Comparison of ENCODE assay signal across 8 cellular contexts in the genomic region with DNA sequence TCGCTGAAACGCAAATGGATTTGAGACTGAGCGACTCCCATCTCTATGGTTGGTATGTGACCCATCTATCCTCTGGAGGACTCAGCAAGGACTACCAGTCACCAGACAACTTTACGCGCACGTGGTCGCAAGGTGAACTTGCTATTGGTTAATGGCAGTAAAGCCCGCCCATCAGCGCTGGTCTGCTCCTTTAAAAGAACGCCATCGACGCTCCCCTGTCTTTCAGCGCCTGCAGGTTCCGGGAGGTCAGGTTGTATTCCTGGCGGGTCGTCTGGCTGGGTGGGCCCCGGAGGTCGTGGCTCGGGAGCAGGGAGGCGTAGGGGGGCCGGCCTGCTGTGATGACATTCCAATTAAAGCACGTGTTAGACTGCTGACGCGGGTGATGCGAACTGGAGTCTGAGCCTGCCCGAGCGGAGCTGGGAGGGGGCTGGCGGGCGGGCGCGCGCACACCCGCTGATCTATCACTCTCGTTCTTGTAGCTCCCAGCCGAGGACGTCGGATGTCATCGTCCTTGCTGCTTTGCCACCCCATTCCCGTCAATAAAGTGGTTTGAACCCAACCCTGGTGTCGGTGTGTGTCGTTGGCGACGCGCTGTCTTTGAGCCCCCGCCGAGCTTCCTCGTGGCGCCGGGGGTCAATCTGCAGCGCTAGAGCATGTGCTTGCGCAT. TPM values are rescaled to one million over a fixed set of nuclear protein-coding genes. Genes with fewer than 3 reads are reported as not detected.
A peak's percentile ranks its signal among the peaks of the same experiment; 100 is the strongest.
DNase-seq lines count a peak whose midpoint lies in the region; ATAC-seq and TF ChIP-seq lines count a peak whose summit lies in the region.

No MANE protein-coding gene starts in this region.

- H2BK15ac ChIP-seq in mesenchymal stem cell (ENCODE audit: low read depth, poor library complexity, severe bottlenecking) = no peak overlapping the region

- no peak overlapping the region for H2AK5ac ChIP-seq in mesenchymal stem cell (ENCODE audit: low read length, severe bottlenecking)

- peak overlapping the region in 1 of 2 experiments; percentile 78 for H3K23ac ChIP-seq in mesenchymal stem cell (ENCODE audit: low read length in 2 of 2)

- H3K4ac ChIP-seq in mesenchymal stem cell (ENCODE audit: low read depth in 1 of 2, low read length in 2 of 2) = peak overlapping the region; percentile 76 to 93

- H3K9me3 Mint-ChIP-seq in Caco-2 (ENCODE audit: unreplicated experiment) = no peaks in the 10 kb centered on the region
- H3K9me3 Mint-ChIP-seq in endodermal cell = no peaks in the 10 kb centered on the region

- H3K27ac ChIP-seq in endodermal cell (ENCODE audit: low read depth, low read length) (peak overlapping the region; percentile 78), mesenchymal stem cell (ENCODE audit: low read length, poor library complexity, severe bottlenecking) (peak overlapping the region; percentile 72)

- H2BK5ac ChIP-seq in mesenchymal stem cell (ENCODE audit: low read depth, low read length, poor library complexity, severe bottlenecking) = no peak overlapping the region

- H3K36me3 Mint-ChIP-seq in Caco-2 (ENCODE audit: insufficient read depth, unreplicated experiment) = peaks cover 8% of the 10 kb centered on the region
- peaks cover 14% of the 10 kb centered on the region for H3K36me3 Mint-ChIP-seq in endodermal cell (ENCODE audit: low read depth)

- H3K27me3 Mint-ChIP-seq in Caco-2 (ENCODE audit: insufficient read depth, unreplicated experiment) (no peaks in the 10 kb centered on the region), endodermal cell (ENCODE audit: insufficient read depth) (no peaks in the 10 kb centered on the region)

- H3K9me3 ChIP-seq in Caco-2 (no peaks in the 10 kb centered on the region), endodermal cell (ENCODE audit: control insufficient read depth, low read length) (no peaks in the 10 kb centered on the region), mesenchymal stem cell (ENCODE audit: control insufficient read depth, low read length) (no peaks in the 10 kb centered on the region)

- WGBS in endodermal cell (ENCODE audit: insufficient coverage in 1 of 2, insufficient read length in 1 of 2), 2 experiments = 0% methylated on average over 40 to 51 of the region's 51 CpGs
- under 1% methylated on average over 50 of the region's 51 CpGs for WGBS in mesenchymal stem cell

- H3K18ac ChIP-seq in mesenchymal stem cell (ENCODE audit: low read depth in 1 of 2, low read length in 2 of 2) = peak overlapping the region; percentile 89 to 93

- H3K4me3 ChIP-seq in Caco-2 (ENCODE audit: low read depth, low read length) = peak overlapping the region; percentile 81
- peak overlapping the region; percentile 85 for H3K4me3 ChIP-seq in endodermal cell (ENCODE audit: low read length)
- H3K4me3 ChIP-seq in mesenchymal stem cell (ENCODE audit: insufficient read depth in 1 of 2, low read depth in 1 of 2, low read length in 2 of 2) = peak overlapping the region; percentile 76 to 93

- H2BK12ac ChIP-seq in mesenchymal stem cell (ENCODE audit: low read length in 2 of 2) = peak overlapping the region in 1 of 2 experiments; percentile 40

- H3K4me2 ChIP-seq in mesenchymal stem cell (ENCODE audit: low read length, poor library complexity, severe bottlenecking) = peak overlapping the region; percentile 64

- H3K36me3 ChIP-seq in Caco-2 (ENCODE audit: control insufficient read depth, insufficient read depth, low read length) (no peaks in the 10 kb centered on the region), endodermal cell (ENCODE audit: control insufficient read depth, insufficient read depth, low read length) (peaks cover 8% of the 10 kb centered on the region), mesenchymal stem cell (ENCODE audit: control insufficient read depth in 1 of 2, insufficient read depth in 2 of 2, low read depth in 1 of 2, low read length in 2 of 2) (peaks cover 0 to 29% of the 10 kb centered on the region in 2 experiments)

- H3K14ac ChIP-seq in mesenchymal stem cell (ENCODE audit: low read length in 2 of 2) = peak overlapping the region in 1 of 2 experiments; percentile 82

- H3K9ac ChIP-seq in endodermal cell (ENCODE audit: extremely low read depth, low read length, poor library complexity, severe bottlenecking) (peak overlapping the region; percentile 98), mesenchymal stem cell (ENCODE audit: low read length) (peak overlapping the region; percentile 97)

- intact Hi-C loops in Caco-2 (cut with micrococcal nuclease; ENCODE audit: unreplicated experiment) = loop anchor here (1.0 to 5.0 kb wide), 2 partner anchors 41 to 116 kb away; a partner anchor contains a TSS

- CTCF ChIA-PET in Caco-2 (lab: Charles Lee) = interaction anchor here (0.6 to 4.6 kb wide), 8 partner anchors 12 to 295 kb away, joined by 3 to 19 read pairs (median 3); no protein-coding TSS in a partner anchor

- peak overlapping the region; percentile 73 for H4K8ac ChIP-seq in mesenchymal stem cell (ENCODE audit: low read length)

- DNase-seq in Caco-2 (peak; percentile 97 to 99), HT-29 (ENCODE audit: low spot score) (peak; percentile 99), endodermal cell (peak; percentile 99), mesenchymal stem cell (peak; percentile 100)
- peak; percentile 92 for DNase-seq in NK-92 treated with Interleukin-12 subunit alpha and Interleukin-12 subunit beta, amount 100 ng/mL, for 24 hours (lab: John Stamatoyannopoulos, UW)
- peak; percentile 88 to 96 for DNase-seq in activated CD8-positive, alpha-beta memory T cell treated with anti-CD3 and anti-CD28 coated beads for 4 hours (ENCODE audit: low read depth in 2 of 2)
- DNase-seq in stimulated activated CD8-positive, alpha-beta memory T cell treated with anti-CD3 and anti-CD28 coated beads, Interleukin-12 subunit alpha, Interleukin-12 subunit beta, amount 100 ng/mL, for 24 hours (ENCODE audit: extremely low read depth) = peak; percentile 84

- TF ChIP-seq CTCF in Caco-2 (IDR thresholded peaks at IDR 0.05; ENCODE audit: insufficient read depth in 1 of 2, low read depth in 1 of 2, low read length in 1 of 2, severe bottlenecking in 1 of 2, unreplicated experiment in 1 of 2) = no peak
- TF ChIP-seq CTCF in endodermal cell (conservative IDR thresholded peaks at IDR 0.05) = no peak

- H3K79me1 ChIP-seq in mesenchymal stem cell (replicated peaks; ENCODE audit: low read length, poor library complexity, severe bottlenecking) = no peaks in the 10 kb centered on the region

- H3K4me1 Mint-ChIP-seq in Caco-2 (ENCODE audit: low read depth, unreplicated experiment) (peaks cover 20% of the 10 kb centered on the region), endodermal cell (peaks cover 13% of the 10 kb centered on the region)

- H3K27me3 ChIP-seq in Caco-2 (replicated peaks; ENCODE audit: control insufficient read depth, insufficient read depth, low read length) (no peaks in the 10 kb centered on the region), endodermal cell (ENCODE audit: control insufficient read depth, insufficient read depth, low read length, poor library complexity, severe bottlenecking) (no peaks in the 10 kb centered on the region), mesenchymal stem cell (ENCODE audit: control insufficient read depth in 1 of 2, insufficient read depth in 1 of 2, low read length in 2 of 2) (no peaks in the 10 kb centered on the region)

- peak; percentile 79 for ATAC-seq in GM21367 (IDR thresholded peaks at IDR 0.05; ENCODE audit: unreplicated experiment)

- no peak overlapping the region for H2AFZ ChIP-seq in mesenchymal stem cell (ENCODE audit: low read depth, low read length)

- no TSS peak for BruUV-seq in Caco-2 (replicated peaks; lab: Mats Ljungman, UMichigan)

- no peak overlapping the region for H3K4me3 Mint-ChIP-seq in Caco-2 (ENCODE audit: unreplicated experiment)
- H3K4me3 Mint-ChIP-seq in endodermal cell = no peak overlapping the region

- H3K4me1 ChIP-seq in Caco-2 = no peaks in the 10 kb centered on the region
- H3K4me1 ChIP-seq in endodermal cell (ENCODE audit: control insufficient read depth, insufficient read depth, low read length) = no peaks in the 10 kb centered on the region
- peaks cover 6% of the 10 kb centered on the region for H3K4me1 ChIP-seq in mesenchymal stem cell (ENCODE audit: control insufficient read depth, insufficient read depth, low read depth, low read length)

- H3K27ac Mint-ChIP-seq in Caco-2 (ENCODE audit: unreplicated experiment) = no peak overlapping the region
- H3K27ac Mint-ChIP-seq in endodermal cell = no peak overlapping the region

- peak overlapping the region; percentile 66 for H4K91ac ChIP-seq in mesenchymal stem cell (ENCODE audit: low read length)

- H2BK120ac ChIP-seq in mesenchymal stem cell (ENCODE audit: low read depth, low read length) = no peak overlapping the region

- POLR2A ChIA-PET in Caco-2 (lab: Charles Lee) = interaction anchor here (0.6 to 2.2 kb wide), 32 partner anchors 9 to 700 kb away, joined by 3 to 25 read pairs (median 4); a partner anchor contains a TSS

RNA-seq across cellular contexts. Expression of a gene that starts 15.9 kb away (rescaled TPM):
- total RNA-seq in Caco-2 (2022) = 24.3 and 27.5 TPM in 2 replicates
- 6.9 and 7.3 TPM in 2 replicates for total RNA-seq in HT-29 (2014; rRNA removed; shearing (Covaris generic))
- 10 to 100 TPM in 1 of 2 donors, 1 to 10 TPM in 1; 9.0 to 13.7 TPM for total RNA-seq in endodermal cell
- 3.0 TPM for polyA plus RNA-seq in endodermal cell (2013, experiment 1 of 2)
- 3.6 TPM for polyA plus RNA-seq in endodermal cell (2013, experiment 2 of 2)
- 2.8 TPM for polyA plus RNA-seq in mesenchymal stem cell (2013, experiment 1 of 2)
- 3.3 TPM for polyA plus RNA-seq in mesenchymal stem cell (2013, experiment 2 of 2)

Comparison
In these comparisons a context has a peak if more than half of its experiments do, and no peak if none do; other contexts are left out.
1. Peak in every context shown above with its lines: DNase-seq, ATAC-seq, H3K4me3 ChIP-seq and H3K27ac ChIP-seq.